In genomic region chr1:214154596-214155261, GRCh38 we compare ENCODE assay signal across 26 cellular contexts.
"Had no signal": no experiment of that assay in that cellular context is flagged by ENCODE, and none has a peak within 500 bp of the region (broad histone marks: within the 10 kb centered on the region; RNA-seq: fewer than 3 reads in every experiment).

No MANE protein-coding gene starts in this region.

- H3K36me3 Mint-ChIP-seq: activated CD4-positive, alpha-beta memory T cell treated with anti-CD3 and anti-CD28 coated beads for 36 hours; activated naive CD8-positive, alpha-beta T cell treated with anti-CD3 and anti-CD28 coated beads, Interleukin-2, amount 10 ng/mL, durations not matched to agents 7 days and 5 days; natural killer cell had no signal

- H3K4me1 Mint-ChIP-seq: activated B cell treated with CpG ODN at 0.5 μM for 24 hours; activated naive CD8-positive, alpha-beta T cell treated with anti-CD3 and anti-CD28 coated beads, Interleukin-2, amount 10 ng/mL, durations not matched to agents 7 days and 5 days; natural killer cell had no signal

- H3K4me3 ChIP-seq: coronary artery, esophagus muscularis mucosa, gastroesophageal sphincter, heart right ventricle, lower lobe of right lung, prostate gland, skin epidermis, tibial nerve, uterus had no signal

- H3K9me3 Mint-ChIP-seq: activated B cell treated with CpG ODN at 0.5 μM for 24 hours; activated CD4-positive, alpha-beta memory T cell treated with anti-CD3 and anti-CD28 coated beads for 36 hours; activated naive CD8-positive, alpha-beta T cell treated with anti-CD3 and anti-CD28 coated beads, Interleukin-2, amount 10 ng/mL, durations not matched to agents 7 days and 5 days; natural killer cell; stimulated activated naive CD8-positive, alpha-beta T cell treated with anti-CD3 and anti-CD28 coated beads, Interleukin-15, Interleukin-2, amounts not matched to agents 100 ng/mL and 50 ng/mL, for 24 hours had no signal

- DNase-seq: activated B cell treated with CpG ODN at 0.5 μM for 24 hours; activated CD4-positive, alpha-beta memory T cell treated with anti-CD3 and anti-CD28 coated beads for 36 hours; activated CD4-positive, alpha-beta T cell treated with anti-CD3 and anti-CD28 coated beads for 4 hours; activated naive CD4-positive, alpha-beta T cell; activated naive CD8-positive, alpha-beta T cell treated with anti-CD3 and anti-CD28 coated beads, Interleukin-2, amount 10 ng/mL, durations not matched to agents 7 days and 5 days; activated T-cell treated with anti-CD3 and anti-CD28 coated beads for 4 hours; amygdala; brain microvascular endothelial cell; central memory CD4-positive, alpha-beta T cell; heart right ventricle; left cardiac atrium; lower lobe of right lung; natural killer cell; occipital lobe; right cardiac atrium; SW 1271; uterus had no signal

- H3K27me3 ChIP-seq: brain microvascular endothelial cell, uterus had no signal

- ATAC-seq: gastroesophageal sphincter, heart right ventricle, left cardiac atrium, lower lobe of right lung, natural killer cell, right cardiac atrium had no signal

- H3K27ac Mint-ChIP-seq: activated B cell treated with CpG ODN at 0.5 μM for 24 hours; activated CD4-positive, alpha-beta memory T cell treated with anti-CD3 and anti-CD28 coated beads for 36 hours; activated naive CD8-positive, alpha-beta T cell treated with anti-CD3 and anti-CD28 coated beads, Interleukin-2, amount 10 ng/mL, durations not matched to agents 7 days and 5 days; natural killer cell; stimulated activated naive CD8-positive, alpha-beta T cell treated with anti-CD3 and anti-CD28 coated beads, Interleukin-15, Interleukin-2, amounts not matched to agents 100 ng/mL and 50 ng/mL, for 24 hours had no signal

- H3K36me3 ChIP-seq: brain microvascular endothelial cell, esophagus muscularis mucosa, gastroesophageal sphincter, heart right ventricle, lower lobe of right lung, prostate gland, tibial nerve, uterus had no signal

- H3K27ac ChIP-seq: brain microvascular endothelial cell, coronary artery, esophagus muscularis mucosa, gastroesophageal sphincter, heart right ventricle, lower lobe of right lung, prostate gland, skin epidermis, tibial nerve, uterus had no signal

- H3K4me3 Mint-ChIP-seq: activated B cell treated with CpG ODN at 0.5 μM for 24 hours; activated CD4-positive, alpha-beta memory T cell treated with anti-CD3 and anti-CD28 coated beads for 36 hours; activated naive CD8-positive, alpha-beta T cell treated with anti-CD3 and anti-CD28 coated beads, Interleukin-2, amount 10 ng/mL, durations not matched to agents 7 days and 5 days; natural killer cell; stimulated activated naive CD8-positive, alpha-beta T cell treated with anti-CD3 and anti-CD28 coated beads, Interleukin-15, Interleukin-2, amounts not matched to agents 100 ng/mL and 50 ng/mL, for 24 hours had no signal

- FAIRE-seq: islet of Langerhans, TTC549 had no signal

- H3K9me3 ChIP-seq: esophagus muscularis mucosa, lower lobe of right lung, prostate gland, tibial nerve, uterus had no signal

- H3K4me1 ChIP-seq: esophagus muscularis mucosa, gastroesophageal sphincter, heart right ventricle, lower lobe of right lung, prostate gland, tibial nerve, uterus had no signal
